15 cellular contexts compared by ENCODE assay signal in the genomic region with DNA sequence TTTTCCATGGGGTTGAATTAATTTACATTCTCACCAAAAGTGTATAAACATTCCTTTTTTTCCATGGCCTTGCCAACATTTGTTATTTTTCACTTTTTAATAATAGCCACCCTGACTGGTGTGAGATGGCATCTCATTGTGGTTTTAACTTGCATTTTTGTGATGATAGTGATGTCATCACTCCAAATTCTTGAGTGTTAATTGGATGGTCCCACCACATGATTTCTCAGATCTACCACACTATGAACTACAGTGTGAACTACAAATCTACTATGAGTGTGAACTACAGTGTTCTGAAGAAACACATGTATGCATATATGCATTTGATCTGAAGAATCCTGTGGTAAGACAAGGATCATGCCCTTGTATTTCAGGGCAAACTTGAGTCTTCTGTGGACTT.
"Had no signal": no experiment of that assay in that cellular context is flagged by ENCODE, and none has a peak within 500 bp of the region (broad histone marks: within the 10 kb centered on the region; RNA-seq: fewer than 3 reads in every experiment).

No MANE protein-coding gene starts in this region.

- H2AFZ ChIP-seq: parathyroid adenoma had no signal

- H3K9me3 ChIP-seq: adrenal gland, gastrocnemius medialis, neutrophil, testis had no signal

- H3K9ac ChIP-seq: parathyroid adenoma had no signal

- H3K4me1 ChIP-seq: adrenal gland, gastrocnemius medialis, left ventricle myocardium inferior, parathyroid adenoma, testis had no signal

- H3K27ac ChIP-seq: adrenal gland, coronary artery, gastrocnemius medialis, left ventricle myocardium inferior, neutrophil, parathyroid adenoma, testis had no signal

- H3K27me3 ChIP-seq: adrenal gland, gastrocnemius medialis, neutrophil, testis had no signal

- H3K36me3 ChIP-seq: adrenal gland, gastrocnemius medialis, left ventricle myocardium inferior, neutrophil had no signal

- H3K4me3 ChIP-seq: adrenal gland, coronary artery, gastrocnemius medialis, left ventricle myocardium inferior, testis had no signal

- DNase-seq: activated CD4-positive, alpha-beta T cell treated with anti-CD3 and anti-CD28 coated beads, Interleukin-2, amount 50 U/mL, for 4 hours; activated gamma-delta T cell; adrenal gland; gastrocnemius medialis; head of caudate nucleus; left ventricle myocardium inferior; naive thymus-derived CD8-positive, alpha-beta T cell; stimulated activated CD4-positive, alpha-beta T cell treated with anti-CD3 and anti-CD28 coated beads, Interleukin-4, amount 100 ng/mL, for 4 hours; testis had no signal

- ATAC-seq: activated naive CD4-positive, alpha-beta T cell treated with anti-CD3 and anti-CD28 coated beads, Interleukin-2, amount 50 U/mL, for 72 hours; gastrocnemius medialis; naive thymus-derived CD8-positive, alpha-beta T cell; sciatic nerve; stimulated activated memory B cell treated with anti-CD40 and anti-IgM and Interleukin-4, amounts not matched to agents 10 μg/mL and 1 μg/mL and 100 μg/mL, for 72 hours had no signal
